8 cellular contexts compared by ENCODE assay signal in genomic region chr15:31435256-31435781, GRCh38.
DNase-seq lines count a peak whose midpoint lies in the region; ATAC-seq and TF ChIP-seq lines count a peak whose summit lies in the region.

No MANE protein-coding gene starts in this region.

- H3K36me3 Mint-ChIP-seq in naive B cell: no peaks in the 10 kb centered on the region

- no peaks in the 10 kb centered on the region for H3K27me3 ChIP-seq in esophagus (ENCODE audit: control insufficient read depth in 1 of 2, insufficient read depth in 2 of 2, low read length in 2 of 2)

- H3K4me3 Mint-ChIP-seq in naive B cell: peak overlapping the region; percentile 68 to 94 (median 87)

- peak; percentile 65 for ATAC-seq in GM18907 (IDR thresholded peaks at IDR 0.05; ENCODE audit: unreplicated experiment)
- ATAC-seq in HG03159 (IDR thresholded peaks at IDR 0.05; ENCODE audit: unreplicated experiment): peak; percentile 57
- peak; percentile 80 to 81 for ATAC-seq in naive B cell (ENCODE audit: low read depth in 2 of 2)

- TF ChIP-seq CTCF in AG10803 (conservative IDR thresholded peaks at IDR 0.05; ENCODE audit: low read length): peak; percentile 80

- H3K27me3 Mint-ChIP-seq in naive B cell: no peaks in the 10 kb centered on the region

- peaks cover 50 to 68% (median 63%) of the 10 kb centered on the region in 3 donors for H3K4me1 Mint-ChIP-seq in naive B cell

- H3K9me3 Mint-ChIP-seq in naive B cell: no peaks in the 10 kb centered on the region

- peak; percentile 76 for DNase-seq in AG10803 (ENCODE audit: low read depth)
- peak; percentile 80 to 88 for DNase-seq in NOMO-1 (lab: John Stamatoyannopoulos, UW; ENCODE audit: unreplicated experiment in 2 of 2)
- DNase-seq in activated T-cell treated with anti-CD3 and anti-CD28 coated beads for 1 hour (ENCODE audit: low read depth): peak; percentile 62
- peak; percentile 77 for DNase-seq in naive B cell
- DNase-seq in stimulated activated CD8-positive, alpha-beta memory T cell treated with anti-CD3 and anti-CD28 coated beads, Interleukin-7, amount 100 ng/mL, for 48 hours (ENCODE audit: extremely low read depth in 1 of 2, low read depth in 1 of 2): peak; percentile 72 to 91

- peak overlapping the region; percentile 74 to 99 for H3K27ac ChIP-seq in esophagus (ENCODE audit: low read depth in 2 of 2, low read length in 1 of 2)

- H3K4me3 ChIP-seq in AG10803 (ENCODE audit: low read length): peak overlapping the region; percentile 34
- H3K4me3 ChIP-seq in esophagus (ENCODE audit: low read depth in 1 of 2, low read length in 2 of 2): no peak overlapping the region

- WGBS in esophagus, 2 donors: 7 to 8% methylated on average over 14 of the region's 14 CpGs

- H3K27ac Mint-ChIP-seq in naive B cell: peak overlapping the region; percentile 95 to 99 (median 96)

- no peaks in the 10 kb centered on the region for H3K9me3 ChIP-seq in esophagus (ENCODE audit: control insufficient read depth in 2 of 2, insufficient read depth in 1 of 2, low read depth in 1 of 2, low read length in 1 of 2)

- H3K36me3 ChIP-seq in esophagus (ENCODE audit: control insufficient read depth in 2 of 2, insufficient read depth in 2 of 2, low read length in 1 of 2): no peaks in the 10 kb centered on the region

- H3K4me1 ChIP-seq in esophagus (ENCODE audit: control insufficient read depth in 2 of 2, insufficient read depth in 2 of 2, low read length in 1 of 2): peaks cover 0 to 21% of the 10 kb centered on the region in 2 donors
